ENCODE assay signal across 1 cellular context in genomic region chr17:42347606-42348005, GRCh38.
TF ChIP-seq lines count a peak whose summit lies in the region.

No MANE protein-coding gene starts in this region.

TF ChIP-seq in endothelial cell of umbilical vein, 7 proteins besides CTCF, POLR2A, EP300 and RAD21 (continued from another document):
- TF ChIP-seq GATA2 (IDR thresholded peaks at IDR 0.05; ENCODE audit: insufficient read depth, insufficient read length, low read depth, low read length), result no peak
- no peak for TF ChIP-seq EZH2 (IDR thresholded peaks at IDR 0.05; ENCODE audit: borderline replicate concordance, low read depth, low read length, severe bottlenecking)
- no peak for TF ChIP-seq FOS (IDR thresholded peaks at IDR 0.05; ENCODE audit: borderline replicate concordance, insufficient read depth, low read length)
- TF ChIP-seq, protein P1, sequence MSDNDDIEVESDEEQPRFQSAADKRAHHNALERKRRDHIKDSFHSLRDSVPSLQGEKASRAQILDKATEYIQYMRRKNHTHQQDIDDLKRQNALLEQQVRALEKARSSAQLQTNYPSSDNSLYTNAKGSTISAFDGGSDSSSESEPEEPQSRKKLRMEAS (IDR thresholded peaks at IDR 0.05; ENCODE audit: insufficient read depth, insufficient read length), result no peak
- no peak for TF ChIP-seq POLR2AphosphoS5 (IDR thresholded peaks at IDR 0.05; ENCODE audit: insufficient read depth, low read depth, low read length)
- no peak for TF ChIP-seq JUN (IDR thresholded peaks at IDR 0.05; ENCODE audit: borderline replicate concordance, insufficient read depth, insufficient read length, low read depth)
TF ChIP-seq in endothelial cell of umbilical vein: peak in this region for 0.
